ENCODE assay signal across 20 cellular contexts in genomic region chr20:10466855-10467254, GRCh38. TPM values are rescaled to one million over a fixed set of nuclear protein-coding genes. Genes with fewer than 3 reads are reported as not detected.
DNase-seq lines count a peak whose midpoint lies in the region; ATAC-seq and TF ChIP-seq lines count a peak whose summit lies in the region.
"Had no signal": no experiment of that assay in that cellular context is flagged by ENCODE, and none has a peak within 500 bp of the region (broad histone marks: within the 10 kb centered on the region; RNA-seq: fewer than 3 reads in every experiment).

No MANE protein-coding gene starts in this region.

- H3K27ac ChIP-seq in right atrium auricular region, result peak overlapping the region; percentile 42 to 54
- peak overlapping the region; percentile 61 for H3K27ac ChIP-seq in vagina
- H3K27ac ChIP-seq: BLaER1 treated with 17β-estradiol and CSF1 and Interleukin-3, amounts not matched to agents 10 nM and 100 nM; WERI-Rb-1 had no signal

- ATAC-seq in Right ventricle myocardium inferior (no peak), HG03025 (IDR thresholded peaks at IDR 0.05; ENCODE audit: low FRiP score, unreplicated experiment) (no peak)
- ATAC-seq: left lung; sciatic nerve; stimulated activated naive CD8-positive, alpha-beta T cell treated with anti-CD3 and anti-CD28 coated beads, Interleukin-15, Interleukin-2, amounts not matched to agents 100 U/mL and 50 U/mL, for 24 hours had no signal

- no peaks in the 10 kb centered on the region for H3K9me3 Mint-ChIP-seq in endothelial cell (ENCODE audit: unreplicated experiment)
- H3K9me3 Mint-ChIP-seq in neural crest cell, result peaks cover 8% of the 10 kb centered on the region
- H3K9me3 Mint-ChIP-seq: IgD-negative memory B cell had no signal

- H3K27ac Mint-ChIP-seq in endothelial cell (ENCODE audit: unreplicated experiment), result peak overlapping the region; percentile 96
- H3K27ac Mint-ChIP-seq in neural crest cell (ENCODE audit: unreplicated experiment), result peak overlapping the region; percentile 98
- H3K27ac Mint-ChIP-seq: IgD-negative memory B cell had no signal

- no peaks in the 10 kb centered on the region for H3K9me3 ChIP-seq in right atrium auricular region
- H3K9me3 ChIP-seq in vagina, result no peaks in the 10 kb centered on the region
- H3K9me3 ChIP-seq: left lung had no signal

- H3K4me3 Mint-ChIP-seq in endothelial cell (ENCODE audit: unreplicated experiment) (no peak overlapping the region), neural crest cell (peak overlapping the region; percentile 80)
- H3K4me3 Mint-ChIP-seq: IgD-negative memory B cell had no signal

- H3K4me1 ChIP-seq in right atrium auricular region, result peaks cover 0 to 32% of the 10 kb centered on the region in 2 donors
- H3K4me1 ChIP-seq in vagina, result peaks cover 30% of the 10 kb centered on the region

- TF ChIP-seq POLR2A in vagina (IDR thresholded peaks at IDR 0.05), result no peak

- TF ChIP-seq CTCF in right atrium auricular region (IDR thresholded peaks at IDR 0.05) (no peak), endothelial cell (IDR thresholded peaks at IDR 0.05; ENCODE audit: unreplicated experiment) (no peak), neural crest cell (conservative IDR thresholded peaks at IDR 0.05) (no peak), vagina (IDR thresholded peaks at IDR 0.05) (no peak), GM13976 (IDR thresholded peaks at IDR 0.05; ENCODE audit: borderline replicate concordance, control extremely low read depth, extremely low read depth, insufficient read depth, missing control alignments) (no peak)

- H3K27me3 Mint-ChIP-seq in endothelial cell (ENCODE audit: unreplicated experiment) (peaks cover 2% of the 10 kb centered on the region), neural crest cell (ENCODE audit: low read depth) (no peaks in the 10 kb centered on the region)
- H3K27me3 Mint-ChIP-seq: IgD-negative memory B cell had no signal

- intact Hi-C loops in Right ventricle myocardium inferior (cut with DNase I), result loop anchor here (5.0 to 10.0 kb wide), 2 partner anchors 85 to 1078 kb away; no protein-coding TSS in a partner anchor
- intact Hi-C loops in vagina (cut with DNase I), result loop anchor here (10.0 kb wide), 1 partner anchor 808 kb away; no protein-coding TSS in a partner anchor

- H3K27me3 ChIP-seq in right atrium auricular region, result no peaks in the 10 kb centered on the region
- H3K27me3 ChIP-seq in vagina, result no peaks in the 10 kb centered on the region
- H3K27me3 ChIP-seq: BLaER1 treated with 17β-estradiol and CSF1 and Interleukin-3, amounts not matched to agents 10 nM and 100 nM; left lung had no signal

- H3K36me3 ChIP-seq in right atrium auricular region (no peaks in the 10 kb centered on the region), vagina (no peaks in the 10 kb centered on the region)
- H3K36me3 ChIP-seq: left lung, WERI-Rb-1 had no signal

- DNase-seq in right atrium auricular region (ENCODE audit: low spot score), result no peak
- no peak for DNase-seq in Right ventricle myocardium inferior (ENCODE audit: missing footprints)
- DNase-seq in endothelial cell (ENCODE audit: low spot score), result no peak
- no peak for DNase-seq in neural crest cell (ENCODE audit: low read depth, low spot score)
- no peak for DNase-seq in vagina (ENCODE audit: extremely low spot score in 2 of 2)
- no peak for DNase-seq in superior temporal gyrus (ENCODE audit: extremely low spot score)
- no peak for DNase-seq in GM13976 (ENCODE audit: low spot score)
- DNase-seq: activated CD4-positive, alpha-beta T cell treated with anti-CD3 and anti-CD28 coated beads, Interleukin-2, amount 50 U/mL, for 4 hours; activated gamma-delta T cell treated with Interleukin-2 at 50 U/mL for 16 hours; amniotic stem cell; left lung; MM.1S; SHP77; stimulated activated CD4-positive, alpha-beta T cell treated with anti-CD3 and anti-CD28 coated beads, Interleukin-1b, Interleukin-23, amount 100 ng/mL, for 48 hours; stimulated activated naive CD8-positive, alpha-beta T cell treated with anti-CD3 and anti-CD28 coated beads, Interleukin-15, Interleukin-2, amounts not matched to agents 100 U/mL and 50 U/mL, for 24 hours had no signal

- in situ Hi-C loops in GM13976 (cut with MboI; ENCODE audit: low sequenced_read_pairs, unreplicated experiment), result no loop called here

- H3K36me3 Mint-ChIP-seq in endothelial cell (ENCODE audit: low read depth, unreplicated experiment) (peaks cover 11% of the 10 kb centered on the region), neural crest cell (ENCODE audit: low read depth) (peaks cover 13% of the 10 kb centered on the region)

- H3K4me3 ChIP-seq in right atrium auricular region, result no peak overlapping the region
- H3K4me3 ChIP-seq in vagina, result no peak overlapping the region
- H3K4me3 ChIP-seq: BLaER1 treated with 17β-estradiol and CSF1 and Interleukin-3, amounts not matched to agents 10 nM and 100 nM; left lung had no signal

- H3K4me1 Mint-ChIP-seq in endothelial cell (ENCODE audit: unreplicated experiment) (peaks cover 46% of the 10 kb centered on the region), neural crest cell (peaks cover 55% of the 10 kb centered on the region)

RNA-seq across cellular contexts. Expression of gene SLX4IP, which starts 31.8 kb away (rescaled TPM):
- total RNA-seq in right atrium auricular region (1 to 10 TPM; 1.1 to 2.0 TPM), Right ventricle myocardium inferior (2.8 TPM), endothelial cell (ENCODE audit: unreplicated experiment) (6.8 TPM), neural crest cell (8.5 and 8.8 TPM in 2 replicates), vagina (4.9 TPM)

RNA-seq across cellular contexts. Expression of gene MKKS, which starts 32.8 kb away (rescaled TPM):
- total RNA-seq in right atrium auricular region, result 10 to 100 TPM; 12.4 to 15.4 TPM
- 27.4 TPM for total RNA-seq in Right ventricle myocardium inferior
- 10.6 TPM for total RNA-seq in endothelial cell (ENCODE audit: unreplicated experiment)
- 21.1 and 22.3 TPM in 2 replicates for total RNA-seq in neural crest cell
- total RNA-seq in vagina, result 12.5 TPM
